In the genomic region with DNA sequence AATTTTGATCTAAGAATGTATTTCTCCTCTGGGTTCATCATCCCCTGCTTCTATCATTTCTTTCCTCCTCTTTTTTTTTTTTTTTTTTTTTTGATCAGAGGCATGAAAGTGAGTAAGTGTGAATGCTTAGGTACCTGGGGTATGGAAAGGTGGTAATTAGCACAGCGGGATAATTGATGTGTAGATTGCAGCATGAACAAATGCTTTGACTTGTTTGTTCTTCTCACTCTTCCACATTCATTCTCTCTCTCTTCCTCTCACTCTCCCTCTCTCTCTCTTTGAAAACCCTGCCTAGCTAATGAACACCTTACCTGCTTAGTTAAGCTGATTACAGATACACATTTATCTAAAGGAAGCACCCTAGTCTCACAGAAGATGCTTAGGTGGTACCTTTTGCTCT, we compare ENCODE assay signal across 17 cellular contexts.
A peak's percentile ranks its signal among the peaks of the same experiment; 100 is the strongest.
DNase-seq lines count a peak whose midpoint lies in the region; ATAC-seq and TF ChIP-seq lines count a peak whose summit lies in the region.
"Had no signal": no experiment of that assay in that cellular context is flagged by ENCODE, and none has a peak within 500 bp of the region (broad histone marks: within the 10 kb centered on the region; RNA-seq: fewer than 3 reads in every experiment).

No MANE protein-coding gene starts in this region.

- TF ChIP-seq EP300 in ovary (IDR thresholded peaks at IDR 0.05), result no peak

- H3K9ac ChIP-seq in mesendoderm (ENCODE audit: low read length), result no peak overlapping the region

- no peak overlapping the region for H2BK120ac ChIP-seq in mesendoderm (ENCODE audit: low read depth, low read length)

- no peaks in the 10 kb centered on the region for H3K9me3 ChIP-seq in testis
- H3K9me3 ChIP-seq in ovary, result no peaks in the 10 kb centered on the region
- H3K9me3 ChIP-seq: ascending aorta had no signal

- H3K4ac ChIP-seq in mesendoderm (ENCODE audit: low read depth, low read length), result no peak overlapping the region

- no peak overlapping the region for H2BK5ac ChIP-seq in mesendoderm (ENCODE audit: low read length)

- peaks cover 57% of the 10 kb centered on the region for H3K4me1 Mint-ChIP-seq in stimulated activated naive CD8-positive, alpha-beta T cell treated with anti-CD3 and anti-CD28 coated beads, Interleukin-15, Interleukin-2, amounts not matched to agents 100 ng/mL and 50 ng/mL, for 24 hours (ENCODE audit: low read depth)
- peaks cover 88% of the 10 kb centered on the region for H3K4me1 Mint-ChIP-seq in brain

- no CpG with 5 or more reads among the region's 1 CpG for WGBS in mesendoderm (ENCODE audit: extremely low coverage, insufficient coverage, low lambda C conversion rate)
- 83 to 90% methylated on average over 1 of the region's 1 CpG for WGBS in testis, 2 donors
- 79 to 96% (median 93%) methylated on average over 1 of the region's 1 CpG for WGBS in ovary, 3 donors

- H3K27me3 ChIP-seq in mesendoderm (ENCODE audit: insufficient read depth, low read length, poor library complexity) (no peaks in the 10 kb centered on the region), testis (no peaks in the 10 kb centered on the region), ovary (no peaks in the 10 kb centered on the region)
- H3K27me3 ChIP-seq: ascending aorta, MG63 had no signal

- no peaks in the 10 kb centered on the region for H3K79me2 ChIP-seq in mesendoderm (ENCODE audit: control insufficient read depth, insufficient read depth, low read length)

- no peak overlapping the region for H2AK5ac ChIP-seq in mesendoderm (ENCODE audit: low read length)

- H3K36me3 ChIP-seq in mesendoderm (ENCODE audit: control insufficient read depth, insufficient read depth, low read length) (no peaks in the 10 kb centered on the region), testis (ENCODE audit: low read depth, missing control alignments) (no peaks in the 10 kb centered on the region), ovary (no peaks in the 10 kb centered on the region)
- H3K36me3 ChIP-seq: ascending aorta, MG63 had no signal

- DNase-seq in stimulated activated naive CD8-positive, alpha-beta T cell treated with anti-CD3 and anti-CD28 coated beads, Interleukin-15, Interleukin-2, amounts not matched to agents 100 U/mL and 50 U/mL, for 24 hours, result no peak
- DNase-seq in mesendoderm (peak; percentile 93), testis (no peak), DMS 273 (lab: John Stamatoyannopoulos, UW; ENCODE audit: unreplicated experiment) (no peak), ovary (no peak)
- DNase-seq: activated CD4-positive, alpha-beta T cell treated with anti-CD3 and anti-CD28 coated beads, Interleukin-2, amount 50 U/mL, for 4 hours; activated T-cell treated with anti-CD3 and anti-CD28 coated beads for 4 hours; CD4-positive, alpha-beta T cell; IMR-90; MG63; posterior cingulate gyrus; Right ventricle myocardium superior; T-cell had no signal

- H3K23ac ChIP-seq in mesendoderm (ENCODE audit: low read length), result no peak overlapping the region

- H3K27ac ChIP-seq in mesendoderm (ENCODE audit: low read depth, low read length) (no peak overlapping the region), testis (peak overlapping the region; percentile 76 to 82), ovary (peak overlapping the region in 1 of 2 donors; percentile 56)

- H3K79me1 ChIP-seq in mesendoderm (ENCODE audit: low read length), result no peaks in the 10 kb centered on the region

- no peak overlapping the region for H4K8ac ChIP-seq in mesendoderm (ENCODE audit: low read depth, low read length)

- peak overlapping the region; percentile 49 for H3K27ac Mint-ChIP-seq in stimulated activated naive CD8-positive, alpha-beta T cell treated with anti-CD3 and anti-CD28 coated beads, Interleukin-15, Interleukin-2, amounts not matched to agents 100 ng/mL and 50 ng/mL, for 24 hours
- peak overlapping the region in 3 of 5 experiments; percentile 49 to 70 (median 62) for H3K27ac Mint-ChIP-seq in brain
- H3K27ac Mint-ChIP-seq: CD4-positive, alpha-beta T cell; T-cell had no signal

- no peak overlapping the region for H3K18ac ChIP-seq in mesendoderm (ENCODE audit: low read length)

- H3K4me3 Mint-ChIP-seq in stimulated activated naive CD8-positive, alpha-beta T cell treated with anti-CD3 and anti-CD28 coated beads, Interleukin-15, Interleukin-2, amounts not matched to agents 100 ng/mL and 50 ng/mL, for 24 hours, result no peak overlapping the region
- H3K4me3 Mint-ChIP-seq in brain, result peak overlapping the region in 3 of 5 experiments; percentile 24 to 37 (median 30)
- H3K4me3 Mint-ChIP-seq: CD4-positive, alpha-beta T cell; T-cell had no signal

- H2BK15ac ChIP-seq in mesendoderm (replicated peaks; ENCODE audit: low read depth), result no peak overlapping the region

- no peak overlapping the region for H4K5ac ChIP-seq in mesendoderm (ENCODE audit: low read length)

- no peak for TF ChIP-seq POLR2A in testis (IDR thresholded peaks at IDR 0.05)
- TF ChIP-seq POLR2A in ovary (IDR thresholded peaks at IDR 0.05), result no peak

- H3K27me3 Mint-ChIP-seq in stimulated activated naive CD8-positive, alpha-beta T cell treated with anti-CD3 and anti-CD28 coated beads, Interleukin-15, Interleukin-2, amounts not matched to agents 100 ng/mL and 50 ng/mL, for 24 hours, result no peaks in the 10 kb centered on the region
- H3K27me3 Mint-ChIP-seq in brain, result no peaks in the 10 kb centered on the region
- H3K27me3 Mint-ChIP-seq: CD4-positive, alpha-beta T cell; T-cell had no signal

- no peak overlapping the region for H3K56ac ChIP-seq in mesendoderm (ENCODE audit: low read length)

- intact Hi-C loops in testis (cut with DNase I; ENCODE audit: low total_unique reads) (no loop called here), ovary (cut with DNase I) (loop anchor here in 2 of 4 donors (10.0 kb wide), 2 partner anchors 60 to 70 kb away; no protein-coding TSS in a partner anchor)

- no peak overlapping the region for H3K4me2 ChIP-seq in mesendoderm (ENCODE audit: low read length)

- H3K9me3 Mint-ChIP-seq in stimulated activated naive CD8-positive, alpha-beta T cell treated with anti-CD3 and anti-CD28 coated beads, Interleukin-15, Interleukin-2, amounts not matched to agents 100 ng/mL and 50 ng/mL, for 24 hours, result no peaks in the 10 kb centered on the region
- H3K9me3 Mint-ChIP-seq in brain, result peaks cover 0 to 4% (median 0%) of the 10 kb centered on the region in 5 experiments
- H3K9me3 Mint-ChIP-seq: CD4-positive, alpha-beta T cell; T-cell had no signal

- peaks cover 20% of the 10 kb centered on the region for H3K36me3 Mint-ChIP-seq in stimulated activated naive CD8-positive, alpha-beta T cell treated with anti-CD3 and anti-CD28 coated beads, Interleukin-15, Interleukin-2, amounts not matched to agents 100 ng/mL and 50 ng/mL, for 24 hours (ENCODE audit: low read depth)
- H3K36me3 Mint-ChIP-seq in brain, result peaks cover 36% of the 10 kb centered on the region
- H3K36me3 Mint-ChIP-seq: T-cell had no signal

- ATAC-seq in stimulated activated naive CD8-positive, alpha-beta T cell treated with anti-CD3 and anti-CD28 coated beads, Interleukin-15, Interleukin-2, amounts not matched to agents 100 U/mL and 50 U/mL, for 24 hours, result no peak
- ATAC-seq in HG03565 (IDR thresholded peaks at IDR 0.05; ENCODE audit: unreplicated experiment), result no peak
- ATAC-seq: T-cell had no signal

- no peak for TF ChIP-seq CTCF in brain (conservative IDR thresholded peaks at IDR 0.05)
- TF ChIP-seq CTCF in testis (IDR thresholded peaks at IDR 0.05), result no peak
- TF ChIP-seq CTCF in ovary (IDR thresholded peaks at IDR 0.05), result no peak

- H3K4me3 ChIP-seq in mesendoderm (ENCODE audit: low read length) (no peak overlapping the region), testis (no peak overlapping the region), ovary (no peak overlapping the region)
- H3K4me3 ChIP-seq: MG63 had no signal

- H3K4me1 ChIP-seq in mesendoderm (ENCODE audit: control insufficient read depth, low read depth, low read length), result peaks cover 15% of the 10 kb centered on the region
- peaks cover 37% of the 10 kb centered on the region for H3K4me1 ChIP-seq in testis
- peaks cover 20% of the 10 kb centered on the region for H3K4me1 ChIP-seq in ovary (ENCODE audit: insufficient read depth)
